In the genomic region with DNA sequence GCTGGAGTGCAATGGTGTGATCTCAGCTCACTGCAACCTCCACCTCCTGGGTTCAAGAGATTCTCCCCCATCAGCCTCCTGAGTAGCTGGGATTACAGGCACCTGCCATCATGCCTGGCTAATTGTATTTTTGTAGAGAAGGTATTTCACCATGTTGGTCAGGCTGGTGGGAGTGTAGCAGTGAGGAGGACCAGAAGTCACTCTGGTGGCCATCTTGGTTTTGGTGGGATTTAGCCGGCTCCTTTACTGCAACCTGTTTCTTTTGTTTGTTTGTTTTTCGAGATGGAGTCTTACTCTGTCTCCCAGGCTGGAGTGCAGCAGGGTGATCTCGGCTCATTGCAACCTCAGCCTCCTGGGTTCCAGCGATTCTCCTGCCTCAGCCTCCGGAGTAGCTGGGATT, we compare ENCODE assay signal across 1 cellular context. TPM values are rescaled to one million over a fixed set of nuclear protein-coding genes. Genes with fewer than 3 reads are reported as not detected.
"Had no signal": no experiment of that assay in that cellular context is flagged by ENCODE, and none has a peak within 500 bp of the region (broad histone marks: within the 10 kb centered on the region; RNA-seq: fewer than 3 reads in every experiment).

No MANE protein-coding gene starts in this region.

RNA-seq across cellular contexts. Expression of gene HSD17B6, which starts 58.6 kb away (rescaled TPM):
- total RNA-seq: HT-29 had no signal
